8 cellular contexts compared by ENCODE assay signal in genomic region chr10:451021-451471, GRCh38.
A peak's percentile ranks its signal among the peaks of the same experiment; 100 is the strongest.
DNase-seq lines count a peak whose midpoint lies in the region; ATAC-seq and TF ChIP-seq lines count a peak whose summit lies in the region.

No MANE protein-coding gene starts in this region.

- H3K4me3 ChIP-seq in CD8-positive, alpha-beta T cell (ENCODE audit: low read depth, low read length), result peak overlapping the region; percentile 34
- H3K4me3 ChIP-seq in brain microvascular endothelial cell (ENCODE audit: low read depth, low read length), result no peak overlapping the region

- no peaks in the 10 kb centered on the region for H3K36me3 Mint-ChIP-seq in CD8-positive, alpha-beta T cell
- no peaks in the 10 kb centered on the region for H3K36me3 Mint-ChIP-seq in activated naive CD4-positive, alpha-beta T cell treated with anti-CD3 and anti-CD28 coated beads for 36 hours (ENCODE audit: low read depth)

- DNase-seq in CD8-positive, alpha-beta T cell, result peak; percentile 44 to 82 (median 65)
- DNase-seq in NOMO-1 treated with dmso at 0.1 percent for 144 hours (lab: John Stamatoyannopoulos, UW; ENCODE audit: unreplicated experiment) (peak; percentile 17), NCI-H2029 treated with DMSO at 0.1 percent for 48 hours (lab: John Stamatoyannopoulos, UW) (no peak), brain microvascular endothelial cell (no peak), COR-L47 (lab: John Stamatoyannopoulos, UW) (no peak)
- DNase-seq in activated naive CD4-positive, alpha-beta T cell treated with anti-CD3 and anti-CD28 coated beads for 36 hours, result peak; percentile 80
- peak; percentile 38 for DNase-seq in stimulated activated CD4-positive, alpha-beta T cell treated with anti-CD3 and anti-CD28 coated beads, Interleukin-12 subunit alpha, Interleukin-12 subunit beta, amount 100 ng/mL, for 4 hours

- H3K4me1 ChIP-seq in CD8-positive, alpha-beta T cell (ENCODE audit: insufficient read depth, low read length), result peaks cover 50% of the 10 kb centered on the region

- no peaks in the 10 kb centered on the region for H3K9me3 ChIP-seq in CD8-positive, alpha-beta T cell (ENCODE audit: low read length)

- intact Hi-C loops in CD8-positive, alpha-beta T cell (cut with DNase I, micrococcal nuclease), result loop anchor here (1.0 to 5.0 kb wide), 5 partner anchors 14 to 134 kb away; no protein-coding TSS in a partner anchor
- intact Hi-C loops in activated naive CD4-positive, alpha-beta T cell treated with anti-CD3 and anti-CD28 coated beads for 36 hours (cut with micrococcal nuclease), result loop anchor here (2.0 kb wide), 1 partner anchor 20 kb away; no protein-coding TSS in a partner anchor

- H3K4me3 Mint-ChIP-seq in CD8-positive, alpha-beta T cell, result peak overlapping the region; percentile 73
- H3K4me3 Mint-ChIP-seq in activated naive CD4-positive, alpha-beta T cell treated with anti-CD3 and anti-CD28 coated beads for 36 hours, result peak overlapping the region; percentile 74

- CTCF ChIA-PET in CD8-positive, alpha-beta T cell (lab: Charles Lee), result interaction anchor here (0.9 to 1.7 kb wide), 4 partner anchors 9 to 21 kb away, joined by 3 to 5 read pairs (median 4); no protein-coding TSS in a partner anchor
- CTCF ChIA-PET in activated naive CD4-positive, alpha-beta T cell treated with anti-CD3 and anti-CD28 coated beads for 36 hours (lab: Charles Lee), result interaction anchor here (1.3 kb wide), 1 partner anchor 12 kb away, joined by 3 read pairs; no protein-coding TSS in a partner anchor

- H3K27ac ChIP-seq in CD8-positive, alpha-beta T cell (ENCODE audit: low read depth, low read length), result peak overlapping the region; percentile 59
- no peak overlapping the region for H3K27ac ChIP-seq in brain microvascular endothelial cell

- POLR2A ChIA-PET in CD8-positive, alpha-beta T cell (lab: Charles Lee), result interaction anchor here (0.8 to 3.2 kb wide), 7 partner anchors 9 to 117 kb away, joined by 3 to 22 read pairs (median 4); no protein-coding TSS in a partner anchor

- no peaks in the 10 kb centered on the region for H3K27me3 Mint-ChIP-seq in CD8-positive, alpha-beta T cell (ENCODE audit: low read depth)
- H3K27me3 Mint-ChIP-seq in activated naive CD4-positive, alpha-beta T cell treated with anti-CD3 and anti-CD28 coated beads for 36 hours (ENCODE audit: low read depth), result no peaks in the 10 kb centered on the region

- H3K4me1 Mint-ChIP-seq in CD8-positive, alpha-beta T cell (ENCODE audit: low read depth), result peaks cover 69% of the 10 kb centered on the region
- H3K4me1 Mint-ChIP-seq in activated naive CD4-positive, alpha-beta T cell treated with anti-CD3 and anti-CD28 coated beads for 36 hours (ENCODE audit: low read depth), result peaks cover 59% of the 10 kb centered on the region

- H3K27ac Mint-ChIP-seq in CD8-positive, alpha-beta T cell, result peak overlapping the region; percentile 89
- H3K27ac Mint-ChIP-seq in activated naive CD4-positive, alpha-beta T cell treated with anti-CD3 and anti-CD28 coated beads for 36 hours, result peak overlapping the region; percentile 64

- H3K9me3 Mint-ChIP-seq in CD8-positive, alpha-beta T cell, result no peaks in the 10 kb centered on the region
- H3K9me3 Mint-ChIP-seq in activated naive CD4-positive, alpha-beta T cell treated with anti-CD3 and anti-CD28 coated beads for 36 hours, result no peaks in the 10 kb centered on the region

- H3K36me3 ChIP-seq in CD8-positive, alpha-beta T cell (ENCODE audit: insufficient read depth, low read length), result no peaks in the 10 kb centered on the region
- no peaks in the 10 kb centered on the region for H3K36me3 ChIP-seq in brain microvascular endothelial cell (replicated peaks)

- in situ Hi-C loops in brain microvascular endothelial cell (cut with HindIII; ENCODE audit: low pct_ligation_motif_present, low sequenced_read_pairs), result no loop called here

- TF ChIP-seq CTCF in CD8-positive, alpha-beta T cell (IDR thresholded peaks at IDR 0.05), result no peak
- TF ChIP-seq CTCF in brain microvascular endothelial cell (IDR thresholded peaks at IDR 0.05; ENCODE audit: low read depth, low read length, missing control alignments), result no peak

- peak; percentile 98 for ATAC-seq in CD8-positive, alpha-beta T cell
- ATAC-seq in GM21723 (IDR thresholded peaks at IDR 0.05; ENCODE audit: unreplicated experiment), result peak; percentile 55

- H3K27me3 ChIP-seq in CD8-positive, alpha-beta T cell (ENCODE audit: insufficient read depth, low read length), result no peaks in the 10 kb centered on the region
- no peaks in the 10 kb centered on the region for H3K27me3 ChIP-seq in brain microvascular endothelial cell (replicated peaks)

Comparison
In these comparisons a context has a peak if more than half of its experiments do, and no peak if none do; other contexts are left out.
1. DNase-seq: peak in CD8-positive, alpha-beta T cell (7 of 7), NOMO-1 treated with dmso at 0.1 percent for 144 hours (single experiment), activated naive CD4-positive, alpha-beta T cell treated with anti-CD3 and anti-CD28 coated beads for 36 hours (single experiment) and stimulated activated CD4-positive, alpha-beta T cell treated with anti-CD3 and anti-CD28 coated beads, Interleukin-12 subunit alpha, Interleukin-12 subunit beta, amount 100 ng/mL, for 4 hours (single experiment); none in NCI-H2029 treated with DMSO at 0.1 percent for 48 hours (single experiment), brain microvascular endothelial cell (single experiment) and COR-L47 (single experiment).